Comparison of ENCODE assay signal across 4 cellular contexts in genomic region chr4:124583797-124584196, GRCh38.
"Had no signal": no experiment of that assay in that cellular context is flagged by ENCODE, and none has a peak within 500 bp of the region (broad histone marks: within the 10 kb centered on the region; RNA-seq: fewer than 3 reads in every experiment).

No MANE protein-coding gene starts in this region.

- H3K4me3 ChIP-seq: K562 had no signal

- DNase-seq: IMR-90 had no signal

- ATAC-seq: HepG2, K562 had no signal

- H3K27ac ChIP-seq: HL-60 had no signal
